Comparison of ENCODE assay signal across 24 cellular contexts in the genomic region with DNA sequence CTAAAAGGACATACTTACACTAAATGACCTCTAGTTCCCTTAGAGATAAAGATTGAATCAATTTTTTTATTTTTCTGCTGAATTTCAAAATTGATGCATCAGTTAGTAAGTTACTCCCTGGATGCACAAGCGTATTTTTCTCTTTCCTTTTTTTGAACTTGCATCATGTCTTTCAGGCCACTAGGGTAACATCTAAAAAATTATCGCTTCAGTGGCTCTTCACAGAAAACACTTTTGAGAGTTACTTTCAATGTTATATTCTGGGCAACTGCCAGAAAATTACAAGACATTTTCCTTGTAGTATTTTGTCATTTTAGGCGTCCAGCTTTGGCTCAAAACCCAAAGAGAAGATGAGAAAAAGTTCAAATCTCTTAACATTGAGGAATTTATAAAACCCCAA. TPM values are rescaled to one million over a fixed set of nuclear protein-coding genes. Genes with fewer than 3 reads are reported as not detected.
A peak's percentile ranks its signal among the peaks of the same experiment; 100 is the strongest.
DNase-seq lines count a peak whose midpoint lies in the region; ATAC-seq and TF ChIP-seq lines count a peak whose summit lies in the region.
"Had no signal": no experiment of that assay in that cellular context is flagged by ENCODE, and none has a peak within 500 bp of the region (broad histone marks: within the 10 kb centered on the region; RNA-seq: fewer than 3 reads in every experiment).

No MANE protein-coding gene starts in this region.

- WGBS in hepatocyte (ENCODE audit: low lambda C conversion rate, missing lambda C conversion rate), result 81% methylated on average over 3 of the region's 3 CpGs

- no peaks in the 10 kb centered on the region for H3K9me2 ChIP-seq in hepatocyte (replicated peaks; ENCODE audit: insufficient read depth)

- peak; percentile 26 for TF ChIP-seq CTCF in GM12873 (IDR thresholded peaks at IDR 0.05; ENCODE audit: insufficient read depth, low read depth, low read length, missing control alignments)
- TF ChIP-seq CTCF in osteoblast (IDR thresholded peaks at IDR 0.05; ENCODE audit: extremely low read depth, low read depth, low read length), result peak; percentile 31
- TF ChIP-seq CTCF in hepatocyte (IDR thresholded peaks at IDR 0.05; ENCODE audit: poor library complexity), result no peak

- H3K36me3 ChIP-seq in osteoblast (ENCODE audit: insufficient read depth, low read length) (no peaks in the 10 kb centered on the region), hepatocyte (replicated peaks; ENCODE audit: insufficient read depth, low read depth) (no peaks in the 10 kb centered on the region)
- H3K36me3 ChIP-seq: SJCRH30, tibial artery had no signal

- H3K4me1 ChIP-seq in osteoblast (ENCODE audit: insufficient read depth, low read length), result peaks cover 4% of the 10 kb centered on the region
- no peaks in the 10 kb centered on the region for H3K4me1 ChIP-seq in hepatocyte (ENCODE audit: insufficient read depth)
- H3K4me1 ChIP-seq: Caco-2, SJCRH30, tibial artery had no signal

- H4K20me1 ChIP-seq in osteoblast (ENCODE audit: insufficient read depth, low read length) (no peaks in the 10 kb centered on the region), hepatocyte (ENCODE audit: insufficient read depth, poor library complexity, severe bottlenecking) (no peaks in the 10 kb centered on the region)

- DNase-seq in NAMALWA (ENCODE audit: low spot score), result peak; percentile 18
- DNase-seq in erythroblast (lab: John Stamatoyannopoulos, UW), result peak; percentile 11 to 19
- DNase-seq in osteoblast (ENCODE audit: insufficient read length, low spot score, missing footprints), result no peak
- no peak for DNase-seq in hepatocyte (ENCODE audit: low spot score)
- DNase-seq: activated B cell treated with CpG ODN at 0.5 μM for 24 hours; activated CD4-positive, alpha-beta memory T cell treated with anti-CD3 and anti-CD28 coated beads, Interleukin-2, amount 10 ng/mL, durations not matched to agents 7 days and 5 days; activated naive CD4-positive, alpha-beta T cell treated with Interleukin-2 at 50 U/mL for 16 hours; activated T-cell treated with anti-CD3 and anti-CD28 coated beads, Interleukin-2, amount 50 U/mL, for 1 hour; AML-193; amniotic stem cell; Caco-2; caudate nucleus; dorsolateral prefrontal cortex; NCI-H1694 treated with DMSO at 0.1 percent for 48 hours; NCI-H748 treated with DMSO at 0.1 percent for 48 hours; SJCRH30; stimulated activated CD4-positive, alpha-beta T cell treated with anti-CD3 and anti-CD28 coated beads, Interleukin-4, amount 100 ng/mL, for 1 hour; stimulated activated naive CD8-positive, alpha-beta T cell treated with anti-CD3 and anti-CD28 coated beads, Interleukin-15, Interleukin-2, amounts not matched to agents 100 U/mL and 50 U/mL, for 24 hours; tibial artery had no signal

- H3K79me2 ChIP-seq in osteoblast (ENCODE audit: insufficient read depth, low read length) (no peaks in the 10 kb centered on the region), hepatocyte (no peaks in the 10 kb centered on the region)

- no peak overlapping the region for H3K4me3 ChIP-seq in osteoblast (ENCODE audit: insufficient read depth, low read length)
- H3K4me3 ChIP-seq in hepatocyte, result no peak overlapping the region
- H3K4me3 ChIP-seq: dorsolateral prefrontal cortex, SJCRH30, tibial artery had no signal

- H2AFZ ChIP-seq in osteoblast (ENCODE audit: low read length) (no peak overlapping the region), hepatocyte (no peak overlapping the region)

- no peak for ATAC-seq in GM19023 (IDR thresholded peaks at IDR 0.05; ENCODE audit: unreplicated experiment)
- ATAC-seq in GM21515 (IDR thresholded peaks at IDR 0.05; ENCODE audit: unreplicated experiment), result no peak
- ATAC-seq: left lobe of liver; Panc1; stimulated activated naive CD8-positive, alpha-beta T cell treated with anti-CD3 and anti-CD28 coated beads, Interleukin-15, Interleukin-2, amounts not matched to agents 100 U/mL and 50 U/mL, for 24 hours had no signal

- H3K27me3 ChIP-seq in osteoblast (ENCODE audit: insufficient read depth, low read length) (no peaks in the 10 kb centered on the region), hepatocyte (no peaks in the 10 kb centered on the region)
- H3K27me3 ChIP-seq: dorsolateral prefrontal cortex, SJCRH30, tibial artery had no signal

- no peaks in the 10 kb centered on the region for H3K9me3 ChIP-seq in osteoblast (ENCODE audit: low read depth, low read length)
- H3K9me3 ChIP-seq in hepatocyte (ENCODE audit: low read depth), result no peaks in the 10 kb centered on the region
- H3K9me3 ChIP-seq: Caco-2, SJCRH30, tibial artery had no signal

- H3K4me2 ChIP-seq in osteoblast (ENCODE audit: insufficient read depth, low read length) (no peak overlapping the region), hepatocyte (no peak overlapping the region)

- TF ChIP-seq POLR2A in erythroblast (IDR thresholded peaks at IDR 0.05; ENCODE audit: low read length), result no peak

- H3K27ac ChIP-seq in osteoblast (ENCODE audit: low read depth, low read length), result no peak overlapping the region
- H3K27ac ChIP-seq in hepatocyte, result no peak overlapping the region
- H3K27ac ChIP-seq: dorsolateral prefrontal cortex, SJCRH30, tibial artery had no signal

RNA-seq across cellular contexts. Expression of gene DSEL, which starts 59.8 kb away (rescaled TPM):
- total RNA-seq in osteoblast (119 and 157 TPM in 2 replicates), hepatocyte (15.7 and 18.9 TPM in 2 replicates)
- polyA plus RNA-seq in hepatocyte, result 3.3 and 4.0 TPM in 2 replicates

Comparison
In these comparisons a context has a peak if more than half of its experiments do, and no peak if none do; other contexts are left out.
1. DNase-seq: peak in NAMALWA (single experiment) and erythroblast (2 of 2); none in osteoblast (single experiment) and hepatocyte (single experiment).